Comparison of ENCODE assay signal across 11 cellular contexts in genomic region chr20:16459019-16459700, GRCh38.
A peak's percentile ranks its signal among the peaks of the same experiment; 100 is the strongest.
DNase-seq lines count a peak whose midpoint lies in the region; FAIRE-seq and TF ChIP-seq lines count a peak whose summit lies in the region.
"Had no signal": no experiment of that assay in that cellular context is flagged by ENCODE, and none has a peak within 500 bp of the region (broad histone marks: within the 10 kb centered on the region; RNA-seq: fewer than 3 reads in every experiment).

No MANE protein-coding gene starts in this region.

- POLR2A ChIA-PET in SK-N-SH (lab: Yijun Ruan, JAX), result no interaction called here

- H3K79me2 ChIP-seq in SK-N-SH (ENCODE audit: insufficient read depth), result no peaks in the 10 kb centered on the region

- CTCF ChIA-PET in SK-N-SH (lab: Yijun Ruan, JAX), result interaction anchor here (1.2 to 1.7 kb wide), 2 partner anchors 16 to 302 kb away, joined by 3 to 6 read pairs; no protein-coding TSS in a partner anchor

- no peak for TF ChIP-seq POLR2A in prostate gland (IDR thresholded peaks at IDR 0.05)

- FAIRE-seq in GM19239 (lab: Jason Lieb, UNC), result no peak
- FAIRE-seq: endometrium had no signal

- no peaks in the 10 kb centered on the region for H4K20me1 ChIP-seq in SK-N-SH (ENCODE audit: insufficient read depth)

- peak in 1 of 2 experiments; percentile 16; a peak in 1 of 4 replicates for TF ChIP-seq EP300 in SK-N-SH (IDR thresholded peaks at IDR 0.05; ENCODE audit: borderline replicate concordance in 1 of 2, low read depth in 1 of 2, low read length in 1 of 2)

- no peak overlapping the region for H3K4me2 ChIP-seq in SK-N-SH

- H3K9ac ChIP-seq in SK-N-SH (no peak overlapping the region), rectal smooth muscle tissue (ENCODE audit: low read length) (no peak overlapping the region)

- H3K9me3 ChIP-seq in SK-N-SH, result no peaks in the 10 kb centered on the region
- H3K9me3 ChIP-seq in prostate gland, result no peaks in the 10 kb centered on the region

- intact Hi-C loops in prostate gland (cut with DNase I), result no loop called here

- peak; percentile 65 for DNase-seq in ELR (ENCODE audit: low read depth)
- no peak for DNase-seq in SK-N-SH
- DNase-seq in foreskin melanocyte, result peak; percentile 26
- DNase-seq in activated CD4-positive, alpha-beta T cell treated with anti-CD3 and anti-CD28 coated beads for 1 hour, result no peak
- no peak for DNase-seq in prostate gland (ENCODE audit: low spot score)
- DNase-seq in GM19239 (ENCODE audit: insufficient read length, low spot score), result no peak
- no peak for DNase-seq in activated CD4-positive, CD25-positive, alpha-beta regulatory T cell treated with anti-CD3 and anti-CD28 coated beads, Interleukin-2, amount 50 U/mL, for 72 hours
- DNase-seq: naive thymus-derived CD4-positive, alpha-beta T cell; NCI-H1436 had no signal

- H3K4me3 ChIP-seq in SK-N-SH (ENCODE audit: low read depth in 2 of 2, low read length in 1 of 2), result no peak overlapping the region
- no peak overlapping the region for H3K4me3 ChIP-seq in rectal smooth muscle tissue (ENCODE audit: low read length)
- no peak overlapping the region for H3K4me3 ChIP-seq in prostate gland

- peaks cover 7% of the 10 kb centered on the region in 2 experiments; a peak in 2 of 4 replicates for H3K4me1 ChIP-seq in SK-N-SH (ENCODE audit: control insufficient read depth in 1 of 2, insufficient read depth in 2 of 2, low read depth in 1 of 2, low read length in 1 of 2)
- H3K4me1 ChIP-seq in rectal smooth muscle tissue (ENCODE audit: control insufficient read depth, insufficient read depth, low read length), result peaks cover 4% of the 10 kb centered on the region
- no peaks in the 10 kb centered on the region for H3K4me1 ChIP-seq in prostate gland (replicated peaks)

- TF ChIP-seq RAD21 in SK-N-SH (IDR thresholded peaks at IDR 0.05; ENCODE audit: low read length), result no peak

- H3K36me3 ChIP-seq in SK-N-SH (replicated peaks in 1 of 2; ENCODE audit: control insufficient read depth in 1 of 2, insufficient read depth in 2 of 2, low read length in 1 of 2) (no peaks in the 10 kb centered on the region), rectal smooth muscle tissue (ENCODE audit: control insufficient read depth, insufficient read depth, low read length) (no peaks in the 10 kb centered on the region), prostate gland (no peaks in the 10 kb centered on the region)

- H3K27ac ChIP-seq in SK-N-SH (ENCODE audit: low read depth in 2 of 2, low read length in 1 of 2) (peak overlapping the region; percentile 29 to 39; a peak in 3 of 4 replicates), rectal smooth muscle tissue (ENCODE audit: low read depth, low read length) (peak overlapping the region; percentile 25), prostate gland (no peak overlapping the region)

- H2AFZ ChIP-seq in SK-N-SH (ENCODE audit: low read depth), result no peak overlapping the region

- peaks cover 9% of the 10 kb centered on the region for H3F3A ChIP-seq in SK-N-SH (replicated peaks; ENCODE audit: insufficient read depth)

- 0% methylated on average over 1 of the region's 1 CpG for WGBS in SK-N-SH (ENCODE audit: low lambda C conversion rate)
- 5% methylated on average over 1 of the region's 1 CpG for WGBS in prostate gland

- TF ChIP-seq CTCF in SK-N-SH (IDR thresholded peaks at IDR 0.05) (no peak), prostate gland (IDR thresholded peaks at IDR 0.05) (no peak)

- no peaks in the 10 kb centered on the region for H3K27me3 ChIP-seq in SK-N-SH (ENCODE audit: insufficient read depth)
- no peaks in the 10 kb centered on the region for H3K27me3 ChIP-seq in rectal smooth muscle tissue (ENCODE audit: control insufficient read depth, insufficient read depth, low read length)
- no peaks in the 10 kb centered on the region for H3K27me3 ChIP-seq in prostate gland (replicated peaks; ENCODE audit: insufficient read depth)

- H3K9me2 ChIP-seq in SK-N-SH, result no peaks in the 10 kb centered on the region

TF ChIP-seq in SK-N-SH, 30 proteins besides CTCF, POLR2A, EP300 and RAD21 (continues in another document):
- TF ChIP-seq PBX3 (IDR thresholded peaks at IDR 0.05), result no peak
- TF ChIP-seq FOXJ3 (CRISPR knock-in tag; IDR thresholded peaks at IDR 0.05), result no peak
- no peak for TF ChIP-seq CHD2 (IDR thresholded peaks at IDR 0.05; ENCODE audit: low read length, partially characterized antibody)
- TF ChIP-seq REST (IDR thresholded peaks at IDR 0.05; ENCODE audit: low read depth, low read length), result no peak
- no peak for TF ChIP-seq IRF3 (IDR thresholded peaks at IDR 0.05; ENCODE audit: low read depth, low read length)
- TF ChIP-seq MXI1 (IDR thresholded peaks at IDR 0.05; ENCODE audit: low read depth, low read length), result no peak
- TF ChIP-seq SIN3A (IDR thresholded peaks at IDR 0.05; ENCODE audit: borderline replicate concordance, low read depth, low read length), result no peak
- TF ChIP-seq NRF1 (IDR thresholded peaks at IDR 0.05; ENCODE audit: low read depth, low read length), result no peak
- no peak for TF ChIP-seq RCOR1 (IDR thresholded peaks at IDR 0.05; ENCODE audit: low read length)
- 0 out of 2 replicates have a peak, but pooled peaks have one; percentile 21 for TF ChIP-seq RXRA (IDR thresholded peaks at IDR 0.05; ENCODE audit: borderline replicate concordance, low read depth)
- peak; percentile 85 for TF ChIP-seq FOSL2 (IDR thresholded peaks at IDR 0.05; ENCODE audit: borderline replicate concordance, low read depth)
- TF ChIP-seq NFIC (IDR thresholded peaks at IDR 0.05; ENCODE audit: borderline replicate concordance), result peak; percentile 50
- TF ChIP-seq USF2 (IDR thresholded peaks at IDR 0.05; ENCODE audit: borderline replicate concordance, low read depth, low read length), result no peak
- no peak for TF ChIP-seq TAF1 (IDR thresholded peaks at IDR 0.05; ENCODE audit: borderline replicate concordance, low read depth, low read length)

Comparison
In these comparisons a context has a peak if more than half of its experiments do, and no peak if none do; other contexts are left out.
1. DNase-seq: peak in ELR (single experiment) and foreskin melanocyte (single experiment); none in SK-N-SH (single experiment), activated CD4-positive, alpha-beta T cell treated with anti-CD3 and anti-CD28 coated beads for 1 hour (single experiment), prostate gland (single experiment), GM19239 (single experiment) and activated CD4-positive, CD25-positive, alpha-beta regulatory T cell treated with anti-CD3 and anti-CD28 coated beads, Interleukin-2, amount 50 U/mL, for 72 hours (single experiment).
2. H3K27ac ChIP-seq: peak in SK-N-SH (2 of 2) and rectal smooth muscle tissue (single experiment); none in prostate gland (0 of 2).